24 cellular contexts compared by ENCODE assay signal in the genomic region with DNA sequence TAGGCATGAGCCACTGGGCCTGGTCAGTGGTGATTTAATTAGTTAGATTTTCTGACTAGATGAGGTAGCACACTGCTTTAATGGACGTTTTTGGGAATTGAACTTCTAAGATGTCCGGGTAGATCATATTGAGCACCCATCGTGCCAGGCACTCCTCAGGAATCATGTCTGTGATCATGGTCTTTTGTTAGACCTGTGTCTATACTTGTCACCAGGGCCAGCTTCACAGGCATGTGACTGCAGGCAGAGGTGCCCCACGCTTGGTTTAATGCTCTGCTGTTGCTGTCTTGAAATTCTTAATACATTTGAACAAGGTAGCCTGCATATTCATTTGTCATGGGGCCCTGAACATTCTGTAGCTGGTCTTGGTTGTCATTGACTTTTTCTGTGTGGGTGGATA. TPM values are rescaled to one million over a fixed set of nuclear protein-coding genes. Genes with fewer than 3 reads are reported as not detected.
"Had no signal": no experiment of that assay in that cellular context is flagged by ENCODE, and none has a peak within 500 bp of the region (broad histone marks: within the 10 kb centered on the region; RNA-seq: fewer than 3 reads in every experiment).

No MANE protein-coding gene starts in this region.

- H3K27ac Mint-ChIP-seq: memory B cell; natural killer cell treated with Interleukin-12 subunit alpha and Interleukin-12 subunit beta and Interleukin-15 and Interleukin-18, amount 100 ng/mL, for 72 hours; progenitor cell of endocrine pancreas; stimulated activated naive B cell treated with anti-CD40 and anti-IgM and Interleukin-4, amounts not matched to agents 10 μg/mL and 1 μg/mL and 100 μg/mL, for 72 hours; stimulated activated naive CD8-positive, alpha-beta T cell treated with anti-CD3 and anti-CD28 coated beads, Interleukin-15, amount 100 ng/mL, for 72 hours had no signal

- H3K27me3 ChIP-seq: esophagus squamous epithelium, pancreas, transverse colon had no signal

- H3K36me3 Mint-ChIP-seq: natural killer cell treated with Interleukin-12 subunit alpha and Interleukin-12 subunit beta and Interleukin-15 and Interleukin-18, amount 100 ng/mL, for 72 hours had no signal

- H3K4me3 ChIP-seq: esophagus squamous epithelium, lower lobe of right lung, pancreas, skin epidermis, thoracic aorta, transverse colon had no signal

- H3K27me3 Mint-ChIP-seq: central memory CD8-positive, alpha-beta T cell; memory B cell; natural killer cell treated with Interleukin-12 subunit alpha and Interleukin-12 subunit beta and Interleukin-15 and Interleukin-18, amount 100 ng/mL, for 72 hours; progenitor cell of endocrine pancreas; stimulated activated naive B cell treated with anti-CD40 and anti-IgM and Interleukin-4, amounts not matched to agents 10 μg/mL and 1 μg/mL and 100 μg/mL, for 72 hours; stimulated activated naive CD8-positive, alpha-beta T cell treated with anti-CD3 and anti-CD28 coated beads, Interleukin-15, amount 100 ng/mL, for 72 hours had no signal

- H3K36me3 ChIP-seq: pancreas, thoracic aorta, transverse colon had no signal

- H3K9me3 ChIP-seq: esophagus squamous epithelium, lower lobe of right lung, pancreas, thoracic aorta, transverse colon had no signal

- H3K27ac ChIP-seq: epithelial cell of prostate, lower lobe of right lung, pancreas, skin epidermis, thoracic aorta, transverse colon had no signal

- ATAC-seq: left lobe of liver; lower lobe of right lung; natural killer cell treated with Interleukin-12 subunit alpha and Interleukin-12 subunit beta and Interleukin-15 and Interleukin-18, amount 100 ng/mL, for 72 hours; pancreas; sciatic nerve; stimulated activated naive B cell treated with anti-CD40 and anti-IgM and Interleukin-4, amounts not matched to agents 10 μg/mL and 1 μg/mL and 100 μg/mL, for 72 hours; stimulated activated naive CD8-positive, alpha-beta T cell treated with anti-CD3 and anti-CD28 coated beads, Interleukin-15, amount 100 ng/mL, for 72 hours had no signal

- H3K4me3 Mint-ChIP-seq: central memory CD8-positive, alpha-beta T cell; memory B cell; natural killer cell treated with Interleukin-12 subunit alpha and Interleukin-12 subunit beta and Interleukin-15 and Interleukin-18, amount 100 ng/mL, for 72 hours; stimulated activated naive B cell treated with anti-CD40 and anti-IgM and Interleukin-4, amounts not matched to agents 10 μg/mL and 1 μg/mL and 100 μg/mL, for 72 hours; stimulated activated naive CD8-positive, alpha-beta T cell treated with anti-CD3 and anti-CD28 coated beads, Interleukin-15, amount 100 ng/mL, for 72 hours had no signal

- H3K9me3 Mint-ChIP-seq: central memory CD8-positive, alpha-beta T cell; memory B cell; natural killer cell treated with Interleukin-12 subunit alpha and Interleukin-12 subunit beta and Interleukin-15 and Interleukin-18, amount 100 ng/mL, for 72 hours; stimulated activated naive B cell treated with anti-CD40 and anti-IgM and Interleukin-4, amounts not matched to agents 10 μg/mL and 1 μg/mL and 100 μg/mL, for 72 hours; stimulated activated naive CD8-positive, alpha-beta T cell treated with anti-CD3 and anti-CD28 coated beads, Interleukin-15, amount 100 ng/mL, for 72 hours had no signal

- DNase-seq: cortex of kidney; effector memory CD4-positive, alpha-beta T cell; esophagus squamous epithelium; foreskin fibroblast; hypothalamus; kidney glomerular epithelial cell; lower lobe of right lung; midbrain; occipital lobe; pancreas; stimulated activated CD4-positive, alpha-beta T cell treated with anti-CD3 and anti-CD28 coated beads, Interleukin-2, amount 100 ng/mL, for 24 hours; stimulated activated CD4-positive, alpha-beta T cell treated with anti-CD3 and anti-CD28 coated beads, Interleukin-4, amount 100 ng/mL, for 4 hours; stimulated activated naive B cell treated with anti-CD40 and anti-IgM and Interleukin-4, amounts not matched to agents 10 μg/mL and 1 μg/mL and 100 μg/mL, for 72 hours; stimulated activated naive CD8-positive, alpha-beta T cell treated with anti-CD3 and anti-CD28 coated beads, Interleukin-15, amount 100 ng/mL, for 72 hours; transverse colon had no signal

RNA-seq across cellular contexts. Expression of a gene that starts 55.3 kb away (rescaled TPM):
- total RNA-seq: natural killer cell treated with Interleukin-12 subunit alpha and Interleukin-12 subunit beta and Interleukin-15 and Interleukin-18, amount 100 ng/mL, for 72 hours; occipital lobe had no signal
